ENCODE assay signal across 34 cellular contexts in the genomic region with DNA sequence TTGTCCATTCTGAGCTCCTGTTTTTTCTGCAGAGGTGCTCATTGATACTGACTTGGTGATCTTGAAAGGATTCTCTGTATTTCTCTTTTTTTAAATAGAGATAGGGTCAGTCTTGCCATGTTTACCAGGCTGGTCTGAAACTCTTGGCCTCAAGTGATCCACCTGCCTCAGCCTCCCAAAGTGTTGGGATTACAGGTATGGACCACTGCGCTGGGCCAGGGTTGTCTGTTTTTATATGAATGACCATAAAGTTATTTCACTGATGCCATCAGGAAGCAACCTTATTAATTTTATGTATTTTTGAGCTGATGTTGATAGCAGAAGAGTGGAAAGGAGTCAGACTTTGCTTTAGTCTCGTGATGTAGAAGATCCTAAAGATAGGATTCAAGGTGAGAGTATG.
"Had no signal": no experiment of that assay in that cellular context is flagged by ENCODE, and none has a peak within 500 bp of the region (broad histone marks: within the 10 kb centered on the region; RNA-seq: fewer than 3 reads in every experiment).

No MANE protein-coding gene starts in this region.

- H3K9me3 Mint-ChIP-seq: activated B cell treated with CpG ODN at 0.5 μM for 24 hours; activated CD4-positive, alpha-beta memory T cell treated with anti-CD3 and anti-CD28 coated beads for 36 hours; activated naive CD4-positive, alpha-beta T cell treated with anti-CD3 and anti-CD28 coated beads for 36 hours; activated naive CD4-positive, alpha-beta T cell treated with anti-CD3 and anti-CD28 coated beads, Interleukin-2, amount 50 U/mL, for 72 hours; activated T-helper 17 cell treated with anti-CD3 and anti-CD28 coated beads, Interleukin-2, amount 50 U/mL, for 72 hours; IgD-negative memory B cell had no signal

- H3K27ac Mint-ChIP-seq: activated B cell treated with CpG ODN at 0.5 μM for 24 hours; activated CD4-positive, alpha-beta memory T cell treated with anti-CD3 and anti-CD28 coated beads for 36 hours; activated naive CD4-positive, alpha-beta T cell treated with anti-CD3 and anti-CD28 coated beads for 36 hours; IgD-negative memory B cell had no signal

- H3K9me3 ChIP-seq: adrenal gland, body of pancreas, breast epithelium, Peyer's patch had no signal

- H3K4me3 ChIP-seq: adrenal gland, body of pancreas, breast epithelium, Peyer's patch had no signal

- H3K27me3 ChIP-seq: adrenal gland, body of pancreas, breast epithelium, Peyer's patch had no signal

- H3K27me3 Mint-ChIP-seq: activated B cell treated with CpG ODN at 0.5 μM for 24 hours; activated CD4-positive, alpha-beta memory T cell treated with anti-CD3 and anti-CD28 coated beads for 36 hours; activated T-helper 17 cell treated with anti-CD3 and anti-CD28 coated beads, Interleukin-2, amount 50 U/mL, for 72 hours had no signal

- H3K4me1 ChIP-seq: breast epithelium had no signal

- H3K36me3 ChIP-seq: adrenal gland, breast epithelium, Peyer's patch had no signal

- H3K36me3 Mint-ChIP-seq: activated CD4-positive, alpha-beta memory T cell treated with anti-CD3 and anti-CD28 coated beads for 36 hours; activated naive CD4-positive, alpha-beta T cell treated with anti-CD3 and anti-CD28 coated beads, Interleukin-2, amount 50 U/mL, for 72 hours; IgD-negative memory B cell had no signal

- H3K4me3 Mint-ChIP-seq: activated B cell treated with CpG ODN at 0.5 μM for 24 hours; activated CD4-positive, alpha-beta memory T cell treated with anti-CD3 and anti-CD28 coated beads for 36 hours; activated naive CD4-positive, alpha-beta T cell treated with anti-CD3 and anti-CD28 coated beads for 36 hours; activated T-helper 17 cell treated with anti-CD3 and anti-CD28 coated beads, Interleukin-2, amount 50 U/mL, for 72 hours; IgD-negative memory B cell had no signal

- ATAC-seq: activated naive CD4-positive, alpha-beta T cell treated with anti-CD3 and anti-CD28 coated beads, Interleukin-2, amount 50 U/mL, for 72 hours; activated T-helper 17 cell treated with anti-CD3 and anti-CD28 coated beads, Interleukin-2, amount 50 U/mL, for 72 hours; body of pancreas; PC-3 had no signal

- DNase-seq: activated B cell treated with CpG ODN at 0.5 μM for 24 hours; activated CD4-positive, alpha-beta memory T cell treated with anti-CD3 and anti-CD28 coated beads for 36 hours; activated CD4-positive, alpha-beta T cell treated with anti-CD3 and anti-CD28 coated beads for 4 hours; activated CD4-positive, alpha-beta T cell treated with anti-CD3 and anti-CD28 coated beads, Interleukin-2, amount 50 U/mL, for 1 hour; activated CD4-positive, CD25-positive, alpha-beta regulatory T cell treated with anti-CD3 and anti-CD28 coated beads, Interleukin-2, amount 50 U/mL, for 72 hours; activated CD8-positive, alpha-beta memory T cell treated with anti-CD3 and anti-CD28 coated beads, Interleukin-2, amount 50 U/mL, for 4 hours; activated gamma-delta T cell treated with Interleukin-2 at 50 U/mL for 16 hours; activated naive CD4-positive, alpha-beta T cell treated with anti-CD3 and anti-CD28 coated beads for 36 hours; activated T-cell treated with anti-CD3 and anti-CD28 coated beads for 4 hours; activated T-cell treated with anti-CD3 and anti-CD28 coated beads, Interleukin-2, amount 50 U/mL, for 48 hours; body of pancreas; Karpas-422; KBM-7; NCI-H1048; NCI-H1105 treated with DMSO at 0.1 percent for 48 hours; NCI-H1436; NCI-H1694; NCI-H1930; NCI-H2081 treated with DMSO at 0.1 percent for 48 hours; NCI-H345; NCI-H524 treated with DMSO at 0.1 percent for 48 hours; NK-92 treated with Interleukin-12 subunit alpha and Interleukin-12 subunit beta, amount 100 ng/mL, for 24 hours; PC-3; Right ventricle myocardium superior; RPMI8226; SW 1271; T-helper 1 cell; T1000 had no signal

- H3K27ac ChIP-seq: adrenal gland, body of pancreas, breast epithelium, Peyer's patch had no signal

- H3K4me1 Mint-ChIP-seq: activated B cell treated with CpG ODN at 0.5 μM for 24 hours; activated T-helper 17 cell treated with anti-CD3 and anti-CD28 coated beads, Interleukin-2, amount 50 U/mL, for 72 hours had no signal
